ENCODE assay signal across 8 cellular contexts in genomic region chr11:12086271-12087074, GRCh38. TPM values are rescaled to one million over a fixed set of nuclear protein-coding genes. Genes with fewer than 3 reads are reported as not detected.
A peak's percentile ranks its signal among the peaks of the same experiment; 100 is the strongest.
DNase-seq lines count a peak whose midpoint lies in the region; ATAC-seq and TF ChIP-seq lines count a peak whose summit lies in the region.

No MANE protein-coding gene starts in this region.

- intact Hi-C loops in activated T-helper 2 cell treated with anti-CD3 and anti-CD28 coated beads, Interferon-gamma antibody, Interleukin-2, Interleukin-4, amounts not matched to agents 10 μg/mL and 5 μg/mL and 100 μg/mL, durations not matched to agents 14 hours and 24 hours and 36 hours (cut with micrococcal nuclease): loop anchor here (2.0 to 5.0 kb wide), 2 partner anchors 34 to 150 kb away; no protein-coding TSS in a partner anchor
- intact Hi-C loops in left ventricle myocardium inferior (cut with micrococcal nuclease) (loop anchor here (10.0 kb wide), 1 partner anchor 148 kb away; no protein-coding TSS in a partner anchor), spleen (cut with DNase I; ENCODE audit: low total_unique reads) (no loop called here)

- no peaks in the 10 kb centered on the region for H3K27me3 ChIP-seq in left ventricle myocardium inferior (ENCODE audit: low read depth)
- no peaks in the 10 kb centered on the region for H3K27me3 ChIP-seq in spleen (replicated peaks in 1 of 7)

- TF ChIP-seq CTCF in left ventricle myocardium inferior (IDR thresholded peaks at IDR 0.05; ENCODE audit: borderline replicate concordance) (no peak), spleen (IDR thresholded peaks at IDR 0.05 in 8 of 11, conservative IDR thresholded peaks at IDR 0.05 in 3 of 11) (no peak)

- no peak for ATAC-seq in HG02970 (IDR thresholded peaks at IDR 0.05; ENCODE audit: low FRiP score, unreplicated experiment)

- no peaks in the 10 kb centered on the region for H3K36me3 Mint-ChIP-seq in activated T-helper 2 cell treated with anti-CD3 and anti-CD28 coated beads, Interferon-gamma antibody, Interleukin-2, Interleukin-4, amounts not matched to agents 10 μg/mL and 5 μg/mL and 100 μg/mL, durations not matched to agents 14 hours and 24 hours and 36 hours (ENCODE audit: low read depth)

- peak overlapping the region; percentile 22 for H3K4me3 ChIP-seq in left ventricle myocardium inferior
- no peak overlapping the region for H3K4me3 ChIP-seq in spleen

- peaks cover 65% of the 10 kb centered on the region for H3K4me1 ChIP-seq in left ventricle myocardium inferior
- peaks cover 24 to 65% (median 57%) of the 10 kb centered on the region in 6 donors for H3K4me1 ChIP-seq in spleen

- H3K4me1 Mint-ChIP-seq in activated T-helper 2 cell treated with anti-CD3 and anti-CD28 coated beads, Interferon-gamma antibody, Interleukin-2, Interleukin-4, amounts not matched to agents 10 μg/mL and 5 μg/mL and 100 μg/mL, durations not matched to agents 14 hours and 24 hours and 36 hours (ENCODE audit: low read depth): peaks cover 58% of the 10 kb centered on the region

- peak overlapping the region; percentile 74 for H3K27ac Mint-ChIP-seq in activated T-helper 2 cell treated with anti-CD3 and anti-CD28 coated beads, Interferon-gamma antibody, Interleukin-2, Interleukin-4, amounts not matched to agents 10 μg/mL and 5 μg/mL and 100 μg/mL, durations not matched to agents 14 hours and 24 hours and 36 hours

- peaks cover 4% of the 10 kb centered on the region for H3K9me3 Mint-ChIP-seq in activated T-helper 2 cell treated with anti-CD3 and anti-CD28 coated beads, Interferon-gamma antibody, Interleukin-2, Interleukin-4, amounts not matched to agents 10 μg/mL and 5 μg/mL and 100 μg/mL, durations not matched to agents 14 hours and 24 hours and 36 hours

- H3K27me3 Mint-ChIP-seq in activated T-helper 2 cell treated with anti-CD3 and anti-CD28 coated beads, Interferon-gamma antibody, Interleukin-2, Interleukin-4, amounts not matched to agents 10 μg/mL and 5 μg/mL and 100 μg/mL, durations not matched to agents 14 hours and 24 hours and 36 hours (ENCODE audit: low read depth): no peaks in the 10 kb centered on the region

- H3K9me3 ChIP-seq in left ventricle myocardium inferior (replicated peaks): no peaks in the 10 kb centered on the region
- peaks cover 0 to 4% (median 0%) of the 10 kb centered on the region in 8 donors for H3K9me3 ChIP-seq in spleen

- no peak for TF ChIP-seq POLR2A in spleen (IDR thresholded peaks at IDR 0.05)

- no peaks in the 10 kb centered on the region for H3K36me3 ChIP-seq in left ventricle myocardium inferior
- no peaks in the 10 kb centered on the region for H3K36me3 ChIP-seq in spleen

- no peak overlapping the region for H3K4me3 Mint-ChIP-seq in activated T-helper 2 cell treated with anti-CD3 and anti-CD28 coated beads, Interferon-gamma antibody, Interleukin-2, Interleukin-4, amounts not matched to agents 10 μg/mL and 5 μg/mL and 100 μg/mL, durations not matched to agents 14 hours and 24 hours and 36 hours (ENCODE audit: low read depth)

- DNase-seq in A172 (ENCODE audit: low spot score): peak; percentile 97
- DNase-seq in HPDE6-E6E7 (ENCODE audit: extremely low spot score): peak; percentile 70
- DNase-seq in activated T-helper 2 cell treated with anti-CD3 and anti-CD28 coated beads, Interferon-gamma antibody, Interleukin-2, Interleukin-4, amounts not matched to agents 10 μg/mL and 5 μg/mL and 100 μg/mL, durations not matched to agents 14 hours and 24 hours and 36 hours (ENCODE audit: low spot score): no peak
- DNase-seq in left ventricle myocardium inferior: peak; percentile 70
- no peak for DNase-seq in spleen
- no peak for DNase-seq in NCI-H748 treated with DMSO at 0.1 percent for 48 hours (lab: John Stamatoyannopoulos, UW)
- DNase-seq in OCI-M1 (lab: John Stamatoyannopoulos, UW): no peak

- H3K27ac ChIP-seq in left ventricle myocardium inferior (replicated peaks) (peak overlapping the region; percentile 90), spleen (peak overlapping the region in 7 of 8 donors; percentile 56 to 83 (median 70))

- WGBS in spleen, 5 donors: 23 to 54% (median 44%) methylated on average over 3 of the region's 3 CpGs

RNA-seq across cellular contexts. Expression of gene MICAL2, which starts 23.9 kb away (rescaled TPM):
- 95.3 and 148 TPM in 2 replicates for total RNA-seq in A172 (2014; rRNA removed; shearing (Covaris generic))
- total RNA-seq in activated T-helper 2 cell treated with anti-CD3 and anti-CD28 coated beads, Interferon-gamma antibody, Interleukin-2, Interleukin-4, amounts not matched to agents 10 μg/mL and 5 μg/mL and 100 μg/mL, durations not matched to agents 14 hours and 24 hours and 36 hours: 736 TPM in 2 replicates
- total RNA-seq in left ventricle myocardium inferior: 85.0 TPM
- 10 to 100 TPM; 18.6 to 50.8 (median 36.4) TPM for total RNA-seq in spleen
- polyA plus RNA-seq in spleen: 1 to 10 TPM; 1.9 to 4.6 (median 2.2) TPM

Comparison
In these comparisons a context has a peak if more than half of its experiments do, and no peak if none do; other contexts are left out.
1. DNase-seq: peak in A172 (single experiment), HPDE6-E6E7 (single experiment) and left ventricle myocardium inferior (single experiment); none in activated T-helper 2 cell treated with anti-CD3 and anti-CD28 coated beads, Interferon-gamma antibody, Interleukin-2, Interleukin-4, amounts not matched to agents 10 μg/mL and 5 μg/mL and 100 μg/mL, durations not matched to agents 14 hours and 24 hours and 36 hours (single experiment), spleen (single experiment), NCI-H748 treated with DMSO at 0.1 percent for 48 hours (single experiment) and OCI-M1 (single experiment).